19 cellular contexts compared by ENCODE assay signal in the genomic region with DNA sequence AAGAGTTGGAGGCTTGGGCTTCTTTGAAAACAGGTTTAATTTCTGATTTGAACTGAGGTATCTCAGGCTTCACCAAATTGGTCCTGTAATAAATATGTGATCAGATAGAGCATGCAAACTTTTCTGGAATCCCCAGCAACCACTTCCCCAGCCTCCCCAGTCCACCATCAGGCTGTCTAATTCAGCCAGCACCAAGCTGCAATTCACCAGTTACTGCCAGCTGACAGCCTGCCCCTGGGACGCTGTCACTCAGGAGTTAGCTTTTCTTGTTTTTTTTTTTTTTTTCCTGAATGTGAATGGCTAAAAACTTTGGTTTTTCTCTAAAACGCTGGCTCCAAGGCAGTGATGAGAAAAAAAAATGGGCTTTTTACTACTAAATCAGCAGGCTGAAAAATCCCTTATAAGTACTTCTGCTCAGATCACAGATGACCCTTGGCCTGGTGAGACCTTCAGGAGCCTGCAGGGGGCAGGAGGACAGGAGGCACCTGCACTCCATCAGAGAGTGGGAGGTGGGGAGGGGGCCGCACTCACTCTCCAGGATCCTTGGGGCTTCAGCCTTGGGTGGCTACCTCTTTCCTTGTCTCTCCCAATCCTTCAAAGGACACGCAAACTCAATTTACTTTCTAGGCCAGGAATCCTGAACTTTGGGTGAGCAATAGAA.
A peak's percentile ranks its signal among the peaks of the same experiment; 100 is the strongest.
DNase-seq lines count a peak whose midpoint lies in the region; ATAC-seq and TF ChIP-seq lines count a peak whose summit lies in the region.
"Had no signal": no experiment of that assay in that cellular context is flagged by ENCODE, and none has a peak within 500 bp of the region (broad histone marks: within the 10 kb centered on the region; RNA-seq: fewer than 3 reads in every experiment).

No MANE protein-coding gene starts in this region.

- peaks cover 6% of the 10 kb centered on the region for H3K4me1 ChIP-seq in suprapubic skin
- no peaks in the 10 kb centered on the region for H3K4me1 ChIP-seq in stomach

- no peak for ATAC-seq in CD4-positive, alpha-beta T cell (ENCODE audit: poor library complexity)
- no peak for ATAC-seq in activated CD8-positive, alpha-beta T cell treated with anti-CD3 and anti-CD28 coated beads for 36 hours

- TF ChIP-seq POLR2A in suprapubic skin (IDR thresholded peaks at IDR 0.05) (no peak), stomach (IDR thresholded peaks at IDR 0.05) (no peak)

- in situ Hi-C loops in GM13977 (cut with MboI; ENCODE audit: low pct_unique_long_range_greater_than_20kb, low sequenced_read_pairs, unreplicated experiment), result no loop called here

- peak overlapping the region; percentile 74 for H3K4me3 Mint-ChIP-seq in CD4-positive, alpha-beta T cell
- H3K4me3 Mint-ChIP-seq in activated CD8-positive, alpha-beta T cell treated with anti-CD3 and anti-CD28 coated beads for 36 hours, result peak overlapping the region; percentile 65
- H3K4me3 Mint-ChIP-seq in immature natural killer cell, result peak overlapping the region; percentile 46 to 77 (median 73)

- no peaks in the 10 kb centered on the region for H3K36me3 Mint-ChIP-seq in CD4-positive, alpha-beta T cell (ENCODE audit: low read depth)
- no peaks in the 10 kb centered on the region for H3K36me3 Mint-ChIP-seq in activated CD8-positive, alpha-beta T cell treated with anti-CD3 and anti-CD28 coated beads for 36 hours (ENCODE audit: low read depth)
- no peaks in the 10 kb centered on the region for H3K36me3 Mint-ChIP-seq in immature natural killer cell

- H3K4me3 ChIP-seq in suprapubic skin (no peak overlapping the region), stomach (no peak overlapping the region)

- no peaks in the 10 kb centered on the region for H3K9me3 ChIP-seq in CD4-positive, alpha-beta T cell (ENCODE audit: control insufficient read depth, low read length)
- no peaks in the 10 kb centered on the region for H3K9me3 ChIP-seq in suprapubic skin
- H3K9me3 ChIP-seq in stomach, result no peaks in the 10 kb centered on the region

- DNase-seq in CD4-positive, alpha-beta T cell, result no peak
- no peak for DNase-seq in GM13977 (ENCODE audit: low spot score)
- DNase-seq in activated CD8-positive, alpha-beta T cell treated with anti-CD3 and anti-CD28 coated beads for 36 hours, result peak; percentile 7
- DNase-seq in immature natural killer cell, result no peak
- DNase-seq in suprapubic skin (ENCODE audit: low spot score in 2 of 2), result no peak
- no peak for DNase-seq in T1000 (lab: John Stamatoyannopoulos, UW)
- no peak for DNase-seq in NOMO-1 treated with DMSO at 0.1 percent for 48 hours (lab: John Stamatoyannopoulos, UW; ENCODE audit: unreplicated experiment)
- no peak for DNase-seq in stomach
- DNase-seq: C1 segment of cervical spinal cord; cortex of kidney; foreskin melanocyte; MV-4-11; NCI-H226; nucleus accumbens; stimulated activated CD4-positive, alpha-beta T cell treated with anti-CD3 and anti-CD28 coated beads, Interleukin-12 subunit alpha, Interleukin-12 subunit beta, amount 100 ng/mL, for 4 hours; stimulated activated CD8-positive, alpha-beta memory T cell treated with anti-CD3 and anti-CD28 coated beads, Interleukin-4, amount 100 ng/mL, for 48 hours had no signal

- no peak for TF ChIP-seq CTCF in CD4-positive, alpha-beta T cell (IDR thresholded peaks at IDR 0.05)
- TF ChIP-seq CTCF in GM13977 (IDR thresholded peaks at IDR 0.05; ENCODE audit: extremely low read depth, insufficient read depth, missing control alignments) (peak; percentile 18), suprapubic skin (IDR thresholded peaks at IDR 0.05) (no peak), stomach (IDR thresholded peaks at IDR 0.05) (no peak)
- TF ChIP-seq CTCF in activated CD8-positive, alpha-beta T cell treated with anti-CD3 and anti-CD28 coated beads for 36 hours (IDR thresholded peaks at IDR 0.05), result peak; percentile 47

- CTCF ChIA-PET in CD4-positive, alpha-beta T cell (lab: Charles Lee), result interaction anchor here (1.2 kb wide), 1 partner anchor 18 kb away, joined by 3 read pairs; no protein-coding TSS in a partner anchor
- CTCF ChIA-PET in activated CD8-positive, alpha-beta T cell treated with anti-CD3 and anti-CD28 coated beads for 36 hours (lab: Charles Lee), result interaction anchor here (1.3 kb wide), 1 partner anchor 78 kb away, joined by 3 read pairs; no protein-coding TSS in a partner anchor

- TF ChIP-seq EP300 in suprapubic skin (IDR thresholded peaks at IDR 0.05), result no peak
- no peak for TF ChIP-seq EP300 in stomach (IDR thresholded peaks at IDR 0.05)

- H3K4me1 Mint-ChIP-seq in CD4-positive, alpha-beta T cell (ENCODE audit: low read depth), result peaks cover 79% of the 10 kb centered on the region
- H3K4me1 Mint-ChIP-seq in activated CD8-positive, alpha-beta T cell treated with anti-CD3 and anti-CD28 coated beads for 36 hours (ENCODE audit: low read depth), result peaks cover 69% of the 10 kb centered on the region
- peaks cover 55 to 68% of the 10 kb centered on the region in 2 donors for H3K4me1 Mint-ChIP-seq in immature natural killer cell

- 67% methylated on average over 4 of the region's 4 CpGs for WGBS in suprapubic skin
- WGBS in stomach, 5 donors, result 67 to 87% (median 78%) methylated on average over 4 of the region's 4 CpGs

- POLR2A ChIA-PET in CD4-positive, alpha-beta T cell (lab: Charles Lee), result interaction anchor here (1.6 to 3.1 kb wide), 3 partner anchors 72 to 344 kb away, joined by 3 to 25 read pairs (median 24); no protein-coding TSS in a partner anchor
- POLR2A ChIA-PET in activated CD8-positive, alpha-beta T cell treated with anti-CD3 and anti-CD28 coated beads for 36 hours (lab: Charles Lee), result no interaction called here

- no peaks in the 10 kb centered on the region for H3K27me3 ChIP-seq in CD4-positive, alpha-beta T cell (ENCODE audit: control insufficient read depth, insufficient read depth, low read length)
- H3K27me3 ChIP-seq in suprapubic skin (no peaks in the 10 kb centered on the region), stomach (peaks cover 0 to 4% (median 0%) of the 10 kb centered on the region in 3 donors)

- intact Hi-C loops in CD4-positive, alpha-beta T cell (cut with DNase I, micrococcal nuclease), result loop anchor here (1.0 to 5.0 kb wide), 7 partner anchors 37 to 347 kb away; no protein-coding TSS in a partner anchor
- intact Hi-C loops in activated CD8-positive, alpha-beta T cell treated with anti-CD3 and anti-CD28 coated beads for 36 hours (cut with micrococcal nuclease), result loop anchor here (5.0 to 10.0 kb wide), 3 partner anchors 77 to 349 kb away; partner anchors contain the start of gene GATA3
- intact Hi-C loops in stomach (cut with DNase I; ENCODE audit: low total_unique reads), result no loop called here

- H3K36me3 ChIP-seq in suprapubic skin (no peaks in the 10 kb centered on the region), stomach (no peaks in the 10 kb centered on the region)

- no peaks in the 10 kb centered on the region for H3K9me3 Mint-ChIP-seq in CD4-positive, alpha-beta T cell
- H3K9me3 Mint-ChIP-seq in activated CD8-positive, alpha-beta T cell treated with anti-CD3 and anti-CD28 coated beads for 36 hours, result no peaks in the 10 kb centered on the region
- H3K9me3 Mint-ChIP-seq in immature natural killer cell, result no peaks in the 10 kb centered on the region
- H3K9me3 Mint-ChIP-seq: activated naive CD4-positive, alpha-beta T cell treated with anti-CD3 and anti-CD28 coated beads for 36 hours had no signal

- no peaks in the 10 kb centered on the region for H3K27me3 Mint-ChIP-seq in CD4-positive, alpha-beta T cell
- no peaks in the 10 kb centered on the region for H3K27me3 Mint-ChIP-seq in activated CD8-positive, alpha-beta T cell treated with anti-CD3 and anti-CD28 coated beads for 36 hours
- peaks cover 0 to 9% (median 8%) of the 10 kb centered on the region in 3 donors for H3K27me3 Mint-ChIP-seq in immature natural killer cell (ENCODE audit: low read depth in 3 of 3)

- H3K27ac Mint-ChIP-seq in CD4-positive, alpha-beta T cell, result peak overlapping the region; percentile 82
- peak overlapping the region; percentile 85 for H3K27ac Mint-ChIP-seq in activated CD8-positive, alpha-beta T cell treated with anti-CD3 and anti-CD28 coated beads for 36 hours
- peak overlapping the region; percentile 81 to 94 (median 86) for H3K27ac Mint-ChIP-seq in immature natural killer cell
- H3K27ac Mint-ChIP-seq: activated naive CD4-positive, alpha-beta T cell treated with anti-CD3 and anti-CD28 coated beads for 36 hours had no signal

- H3K27ac ChIP-seq in CD4-positive, alpha-beta T cell (ENCODE audit: low read depth, low read length), result peak overlapping the region; percentile 52
- H3K27ac ChIP-seq in suprapubic skin, result no peak overlapping the region
- no peak overlapping the region for H3K27ac ChIP-seq in stomach
- H3K27ac ChIP-seq: HL-60, VCaP had no signal

Comparison
In these comparisons a context has a peak if more than half of its experiments do, and no peak if none do; other contexts are left out.
1. CTCF ChIP-seq: peak in GM13977 (single experiment) and activated CD8-positive, alpha-beta T cell treated with anti-CD3 and anti-CD28 coated beads for 36 hours (single experiment); none in CD4-positive, alpha-beta T cell (single experiment), suprapubic skin (0 of 2) and stomach (0 of 7).
2. Peak in every context shown above with its lines, with median percentiles within 50 percentile points of each other: H3K27ac Mint-ChIP-seq and H3K4me3 Mint-ChIP-seq.